21 cellular contexts compared by ENCODE assay signal in the genomic region with DNA sequence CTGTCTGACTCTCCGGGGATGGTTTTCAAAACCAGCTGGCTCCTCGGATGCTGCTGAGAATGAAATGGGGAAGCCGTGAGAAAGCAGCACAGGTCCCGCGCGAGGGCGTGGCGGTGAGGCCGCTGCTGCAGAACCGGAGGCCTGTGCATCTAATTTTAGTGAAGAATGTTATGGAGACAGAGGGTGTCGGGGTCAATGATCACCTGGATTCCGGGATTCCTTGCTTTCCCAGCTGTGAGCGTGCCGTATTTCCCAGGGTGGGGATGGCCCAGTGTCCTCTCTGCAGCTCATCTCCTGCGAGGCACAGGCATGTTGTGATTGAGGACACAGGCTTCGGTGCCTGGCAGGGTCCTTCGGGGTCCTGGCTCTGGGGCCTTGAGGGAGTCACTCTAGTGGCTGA.
"Had no signal": no experiment of that assay in that cellular context is flagged by ENCODE, and none has a peak within 500 bp of the region (broad histone marks: within the 10 kb centered on the region; RNA-seq: fewer than 3 reads in every experiment).

No MANE protein-coding gene starts in this region.

- DNase-seq: central memory CD4-positive, alpha-beta T cell; cortex of kidney; effector memory CD8-positive, alpha-beta T cell; esophagus squamous epithelium; foreskin fibroblast; immature natural killer cell; left colon; mammary epithelial cell; naive thymus-derived CD4-positive, alpha-beta T cell; psoas muscle; spleen; stimulated activated CD4-positive, alpha-beta T cell treated with anti-CD3 and anti-CD28 coated beads, Interleukin-15, amount 100 ng/mL, for 24 hours; stimulated activated CD4-positive, alpha-beta T cell treated with anti-CD3 and anti-CD28 coated beads, Interleukin-1b, Interleukin-23, amount 100 ng/mL, for 48 hours; stimulated activated CD4-positive, alpha-beta T cell treated with anti-CD3 and anti-CD28 coated beads, Interleukin-4, amount 100 ng/mL, for 24 hours; stimulated activated naive B cell treated with anti-CD40 and anti-IgM and Interleukin-4, amounts not matched to agents 10 μg/mL and 1 μg/mL and 100 μg/mL, for 72 hours; stimulated activated naive CD8-positive, alpha-beta T cell treated with anti-CD3 and anti-CD28 coated beads, Interleukin-15, amount 100 ng/mL, for 72 hours; trophoblast cell had no signal

- H3K27ac Mint-ChIP-seq: effector memory CD8-positive, alpha-beta T cell; immature natural killer cell; naive thymus-derived CD4-positive, alpha-beta T cell; stimulated activated naive B cell treated with anti-CD40 and anti-IgM and Interleukin-4, amounts not matched to agents 10 μg/mL and 1 μg/mL and 100 μg/mL, for 72 hours; stimulated activated naive CD8-positive, alpha-beta T cell treated with anti-CD3 and anti-CD28 coated beads, Interleukin-15, amount 100 ng/mL, for 72 hours had no signal

- H3K9me3 ChIP-seq: psoas muscle had no signal

- H3K36me3 ChIP-seq: esophagus squamous epithelium, gastroesophageal sphincter, spleen, thoracic aorta had no signal

- H3K4me3 ChIP-seq: esophagus squamous epithelium, gastroesophageal sphincter, psoas muscle, spleen, thoracic aorta had no signal

- H3K4me1 Mint-ChIP-seq: immature natural killer cell; stimulated activated naive B cell treated with anti-CD40 and anti-IgM and Interleukin-4, amounts not matched to agents 10 μg/mL and 1 μg/mL and 100 μg/mL, for 72 hours; stimulated activated naive CD8-positive, alpha-beta T cell treated with anti-CD3 and anti-CD28 coated beads, Interleukin-15, amount 100 ng/mL, for 72 hours had no signal

- H3K36me3 Mint-ChIP-seq: immature natural killer cell had no signal

- H3K4me1 ChIP-seq: esophagus squamous epithelium, gastroesophageal sphincter, psoas muscle had no signal

- H3K27me3 Mint-ChIP-seq: effector memory CD8-positive, alpha-beta T cell; stimulated activated naive B cell treated with anti-CD40 and anti-IgM and Interleukin-4, amounts not matched to agents 10 μg/mL and 1 μg/mL and 100 μg/mL, for 72 hours had no signal

- ATAC-seq: effector memory CD8-positive, alpha-beta T cell; gastroesophageal sphincter; left colon; naive thymus-derived CD4-positive, alpha-beta T cell; psoas muscle; sciatic nerve; stimulated activated naive B cell treated with anti-CD40 and anti-IgM and Interleukin-4, amounts not matched to agents 10 μg/mL and 1 μg/mL and 100 μg/mL, for 72 hours; stimulated activated naive CD8-positive, alpha-beta T cell treated with anti-CD3 and anti-CD28 coated beads, Interleukin-15, amount 100 ng/mL, for 72 hours had no signal

- H3K27ac ChIP-seq: esophagus squamous epithelium, gastroesophageal sphincter, psoas muscle, spleen, thoracic aorta had no signal

- H3K4me3 Mint-ChIP-seq: effector memory CD8-positive, alpha-beta T cell; immature natural killer cell; naive thymus-derived CD4-positive, alpha-beta T cell; stimulated activated naive B cell treated with anti-CD40 and anti-IgM and Interleukin-4, amounts not matched to agents 10 μg/mL and 1 μg/mL and 100 μg/mL, for 72 hours; stimulated activated naive CD8-positive, alpha-beta T cell treated with anti-CD3 and anti-CD28 coated beads, Interleukin-15, amount 100 ng/mL, for 72 hours had no signal

- FAIRE-seq: keratinocyte had no signal
